In the genomic region with DNA sequence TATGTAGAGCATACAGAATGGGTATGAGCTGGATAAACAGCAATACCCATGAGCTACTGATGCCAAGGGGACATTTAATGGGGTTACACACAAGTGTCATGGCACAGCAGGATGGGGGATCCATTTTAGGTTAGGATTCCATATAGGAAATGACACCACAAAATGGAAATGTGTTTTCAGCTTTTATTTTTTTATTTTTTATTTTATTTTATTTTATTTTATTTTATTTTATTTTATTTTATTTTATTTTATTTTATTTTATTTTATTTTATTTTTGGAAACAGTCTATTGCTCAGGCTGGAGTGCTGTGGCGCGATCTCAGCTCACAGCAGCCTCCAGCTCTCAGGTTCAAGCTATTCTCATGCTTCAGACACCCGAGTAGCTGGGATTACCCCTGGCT, we compare ENCODE assay signal across 29 cellular contexts. TPM values are rescaled to one million over a fixed set of nuclear protein-coding genes. Genes with fewer than 3 reads are reported as not detected.
"Had no signal": no experiment of that assay in that cellular context is flagged by ENCODE, and none has a peak within 500 bp of the region (broad histone marks: within the 10 kb centered on the region; RNA-seq: fewer than 3 reads in every experiment).

No MANE protein-coding gene starts in this region.

- H3K4me3 Mint-ChIP-seq: natural killer cell; nephron; neural progenitor cell; stimulated activated effector memory CD8-positive, alpha-beta T cell treated with anti-CD3 and anti-CD28 coated beads, Interleukin-12 subunit alpha, Interleukin-12 subunit beta, amount 100 ng/mL, for 72 hours; stimulated activated naive B cell treated with anti-CD40 and anti-IgM and Interleukin-4, amounts not matched to agents 10 μg/mL and 1 μg/mL and 100 μg/mL, for 72 hours; stimulated activated naive CD8-positive, alpha-beta T cell treated with anti-CD3 and anti-CD28 coated beads, Interleukin-15, Interleukin-2, amounts not matched to agents 100 ng/mL and 50 ng/mL, for 24 hours had no signal

- H3K36me3 ChIP-seq: neural progenitor cell, ovary, right lobe of liver, sigmoid colon, stomach, thoracic aorta, thyroid gland, tibial nerve, upper lobe of left lung, uterus had no signal

- ATAC-seq: natural killer cell; psoas muscle; right cardiac atrium; right lobe of liver; stimulated activated effector memory CD8-positive, alpha-beta T cell treated with anti-CD3 and anti-CD28 coated beads, Interleukin-12 subunit alpha, Interleukin-12 subunit beta, amount 100 ng/mL, for 72 hours; stimulated activated naive B cell treated with anti-CD40 and anti-IgM and Interleukin-4, amounts not matched to agents 10 μg/mL and 1 μg/mL and 100 μg/mL, for 72 hours had no signal

- DNase-seq: natural killer cell; occipital lobe; ovary; posterior cingulate gyrus; psoas muscle; right cardiac atrium; right lobe of liver; sigmoid colon; small intestine; stimulated activated CD4-positive, alpha-beta T cell treated with anti-CD3 and anti-CD28 coated beads, Interleukin-15, amount 100 ng/mL, for 24 hours; stimulated activated CD4-positive, alpha-beta T cell treated with anti-CD3 and anti-CD28 coated beads, Interleukin-2, amount 100 ng/mL, for 24 hours; stimulated activated CD4-positive, alpha-beta T cell treated with anti-CD3 and anti-CD28 coated beads, Interleukin-2, amount 100 ng/mL, for 48 hours; stimulated activated CD4-positive, alpha-beta T cell treated with anti-CD3 and anti-CD28 coated beads, Interleukin-4, amount 100 ng/mL, for 24 hours; stimulated activated naive B cell treated with anti-CD40 and anti-IgM and Interleukin-4, amounts not matched to agents 10 μg/mL and 1 μg/mL and 100 μg/mL, for 72 hours; stimulated activated naive CD4-positive, alpha-beta T cell treated with Interleukin-2 at 50 U/mL for 16 hours; stomach; thyroid gland; trophoblast cell; upper lobe of left lung; uterus had no signal

- H3K36me3 Mint-ChIP-seq: natural killer cell; neural progenitor cell; stimulated activated effector memory CD8-positive, alpha-beta T cell treated with anti-CD3 and anti-CD28 coated beads, Interleukin-12 subunit alpha, Interleukin-12 subunit beta, amount 100 ng/mL, for 72 hours; stimulated activated naive B cell treated with anti-CD40 and anti-IgM and Interleukin-4, amounts not matched to agents 10 μg/mL and 1 μg/mL and 100 μg/mL, for 72 hours had no signal

- H3K9me3 ChIP-seq: ovary, psoas muscle, right lobe of liver, sigmoid colon, stomach, thoracic aorta, thyroid gland, tibial nerve, upper lobe of left lung, uterus had no signal

- H3K27me3 Mint-ChIP-seq: progenitor cell of endocrine pancreas; stimulated activated naive CD8-positive, alpha-beta T cell treated with anti-CD3 and anti-CD28 coated beads, Interleukin-15, Interleukin-2, amounts not matched to agents 100 ng/mL and 50 ng/mL, for 24 hours had no signal

- H3K4me1 Mint-ChIP-seq: natural killer cell had no signal

- H3K27me3 ChIP-seq: neural progenitor cell, ovary, right lobe of liver, sigmoid colon, stomach, thyroid gland, tibial nerve, upper lobe of left lung, uterus had no signal

- H3K27ac Mint-ChIP-seq: natural killer cell; nephron; neural progenitor cell; progenitor cell of endocrine pancreas; stimulated activated effector memory CD8-positive, alpha-beta T cell treated with anti-CD3 and anti-CD28 coated beads, Interleukin-12 subunit alpha, Interleukin-12 subunit beta, amount 100 ng/mL, for 72 hours; stimulated activated naive B cell treated with anti-CD40 and anti-IgM and Interleukin-4, amounts not matched to agents 10 μg/mL and 1 μg/mL and 100 μg/mL, for 72 hours; stimulated activated naive CD8-positive, alpha-beta T cell treated with anti-CD3 and anti-CD28 coated beads, Interleukin-15, Interleukin-2, amounts not matched to agents 100 ng/mL and 50 ng/mL, for 24 hours had no signal

- H3K4me3 ChIP-seq: neural progenitor cell, ovary, psoas muscle, right lobe of liver, sigmoid colon, stomach, thoracic aorta, thyroid gland, tibial nerve, upper lobe of left lung, uterus had no signal

- H3K9me3 Mint-ChIP-seq: nephron; neural progenitor cell; stimulated activated effector memory CD8-positive, alpha-beta T cell treated with anti-CD3 and anti-CD28 coated beads, Interleukin-12 subunit alpha, Interleukin-12 subunit beta, amount 100 ng/mL, for 72 hours; stimulated activated naive B cell treated with anti-CD40 and anti-IgM and Interleukin-4, amounts not matched to agents 10 μg/mL and 1 μg/mL and 100 μg/mL, for 72 hours; stimulated activated naive CD8-positive, alpha-beta T cell treated with anti-CD3 and anti-CD28 coated beads, Interleukin-15, Interleukin-2, amounts not matched to agents 100 ng/mL and 50 ng/mL, for 24 hours had no signal

- H3K4me1 ChIP-seq: parathyroid adenoma, psoas muscle, right lobe of liver, stomach, thyroid gland, tibial nerve, upper lobe of left lung, uterus had no signal

- H3K27ac ChIP-seq: neural progenitor cell, ovary, parathyroid adenoma, psoas muscle, right lobe of liver, sigmoid colon, stomach, thoracic aorta, thyroid gland, tibial nerve, upper lobe of left lung, uterus had no signal

RNA-seq across cellular contexts. Expression of a gene that starts 11.6 kb away (rescaled TPM):
- polyA plus RNA-seq: neural cell, right cardiac atrium had no signal
